Comparison of ENCODE assay signal across 28 cellular contexts in the genomic region with DNA sequence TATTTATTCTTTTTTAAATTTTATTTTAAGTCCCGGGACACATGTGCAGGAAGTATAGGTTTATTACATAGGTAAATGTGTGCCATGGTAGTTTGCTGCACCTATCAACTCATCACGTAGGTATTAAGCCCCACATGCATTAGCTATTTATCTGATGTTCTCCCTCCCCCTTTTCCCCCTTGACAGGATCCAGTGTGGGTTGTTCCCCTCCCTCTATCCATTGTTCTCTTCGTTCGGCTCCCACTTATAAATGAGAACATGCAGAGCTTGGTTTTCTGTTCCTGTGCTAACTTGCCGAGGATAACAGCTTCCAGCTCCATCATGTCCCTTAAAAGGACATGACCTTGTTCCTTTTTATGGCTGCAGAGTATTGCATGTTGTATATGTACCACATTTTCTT.
"Had no signal": no experiment of that assay in that cellular context is flagged by ENCODE, and none has a peak within 500 bp of the region (broad histone marks: within the 10 kb centered on the region; RNA-seq: fewer than 3 reads in every experiment).

No MANE protein-coding gene starts in this region.

- H3K27me3 ChIP-seq: left lung, pancreas, right atrium auricular region, right lobe of liver, tibial nerve, uterus had no signal

- H3K36me3 ChIP-seq: left lung, lower lobe of right lung, pancreas, right atrium auricular region, right lobe of liver, tibial nerve, uterus had no signal

- H3K36me3 Mint-ChIP-seq: naive thymus-derived CD8-positive, alpha-beta T cell; stimulated activated memory B cell treated with anti-CD40 and anti-IgM and Interleukin-4, amounts not matched to agents 10 μg/mL and 1 μg/mL and 100 μg/mL, for 72 hours; type B pancreatic cell had no signal

- H3K4me1 Mint-ChIP-seq: naive thymus-derived CD8-positive, alpha-beta T cell; nephron; stimulated activated memory B cell treated with anti-CD40 and anti-IgM and Interleukin-4, amounts not matched to agents 10 μg/mL and 1 μg/mL and 100 μg/mL, for 72 hours; stimulated activated naive CD8-positive, alpha-beta T cell treated with anti-CD3 and anti-CD28 coated beads, Interleukin-15, amount 100 ng/mL, for 72 hours had no signal

- H3K27ac Mint-ChIP-seq: naive thymus-derived CD8-positive, alpha-beta T cell; nephron; stimulated activated memory B cell treated with anti-CD40 and anti-IgM and Interleukin-4, amounts not matched to agents 10 μg/mL and 1 μg/mL and 100 μg/mL, for 72 hours; stimulated activated naive CD8-positive, alpha-beta T cell treated with anti-CD3 and anti-CD28 coated beads, Interleukin-15, amount 100 ng/mL, for 72 hours; type B pancreatic cell had no signal

- H3K4me1 ChIP-seq: left lung, lower lobe of right lung, pancreas, psoas muscle, right atrium auricular region, right lobe of liver, tibial nerve, uterus had no signal

- H3K9me3 ChIP-seq: pancreas, psoas muscle, right lobe of liver, uterus had no signal

- H3K27me3 Mint-ChIP-seq: stimulated activated memory B cell treated with anti-CD40 and anti-IgM and Interleukin-4, amounts not matched to agents 10 μg/mL and 1 μg/mL and 100 μg/mL, for 72 hours; stimulated activated naive CD8-positive, alpha-beta T cell treated with anti-CD3 and anti-CD28 coated beads, Interleukin-15, amount 100 ng/mL, for 72 hours; type B pancreatic cell had no signal

- DNase-seq: hippocampal formation; kidney; left colon; left lung; lower lobe of right lung; mammary epithelial cell; mesenchymal stem cell; naive thymus-derived CD8-positive, alpha-beta T cell; nucleus accumbens; pancreas; posterior cingulate gyrus; psoas muscle; right lobe of liver; stimulated activated CD4-positive, alpha-beta T cell treated with anti-CD3 and anti-CD28 coated beads, Interleukin-1b, Interleukin-23, amount 100 ng/mL, for 48 hours; stimulated activated CD4-positive, alpha-beta T cell treated with anti-CD3 and anti-CD28 coated beads, Interleukin-2, amount 100 ng/mL, for 48 hours; stimulated activated CD4-positive, alpha-beta T cell treated with anti-CD3 and anti-CD28 coated beads, Interleukin-4, amount 100 ng/mL, for 4 hours; stimulated activated CD8-positive, alpha-beta memory T cell treated with anti-CD3 and anti-CD28 coated beads, Interleukin-4, amount 100 ng/mL, for 48 hours; stimulated activated naive CD4-positive, alpha-beta T cell treated with Interleukin-2 at 50 U/mL for 16 hours; stimulated activated naive CD8-positive, alpha-beta T cell treated with anti-CD3 and anti-CD28 coated beads, Interleukin-15, amount 100 ng/mL, for 72 hours; substantia nigra; uterus had no signal

- H3K4me3 ChIP-seq: left lung, lower lobe of right lung, pancreas, psoas muscle, right atrium auricular region, right lobe of liver, smooth muscle cell, tibial nerve, uterus had no signal

- H3K4me3 Mint-ChIP-seq: naive thymus-derived CD8-positive, alpha-beta T cell; nephron; neural crest cell; stimulated activated memory B cell treated with anti-CD40 and anti-IgM and Interleukin-4, amounts not matched to agents 10 μg/mL and 1 μg/mL and 100 μg/mL, for 72 hours; stimulated activated naive CD8-positive, alpha-beta T cell treated with anti-CD3 and anti-CD28 coated beads, Interleukin-15, amount 100 ng/mL, for 72 hours; type B pancreatic cell had no signal

- H3K27ac ChIP-seq: left lung, lower lobe of right lung, pancreas, psoas muscle, right atrium auricular region, right lobe of liver, tibial nerve, uterus had no signal
